ENCODE assay signal across 18 cellular contexts in genomic region chr1:9902060-9902452, GRCh38. TPM values are rescaled to one million over a fixed set of nuclear protein-coding genes. Genes with fewer than 3 reads are reported as not detected.
DNase-seq lines count a peak whose midpoint lies in the region; ATAC-seq and FAIRE-seq lines count a peak whose summit lies in the region.
"Had no signal": no experiment of that assay in that cellular context is flagged by ENCODE, and none has a peak within 500 bp of the region (broad histone marks: within the 10 kb centered on the region; RNA-seq: fewer than 3 reads in every experiment).

No MANE protein-coding gene starts in this region.

- H3K4me1 ChIP-seq in small intestine (ENCODE audit: control insufficient read depth in 2 of 2, insufficient read depth in 1 of 2, low read depth in 1 of 2, low read length in 1 of 2): peaks cover 6 to 9% of the 10 kb centered on the region in 2 donors

- H3K27me3 ChIP-seq in small intestine (ENCODE audit: control insufficient read depth in 2 of 2, insufficient read depth in 2 of 2, low read length in 2 of 2): no peaks in the 10 kb centered on the region

- H3K4me3 ChIP-seq in small intestine (ENCODE audit: low read depth in 1 of 2, low read length in 2 of 2): no peak overlapping the region

- WGBS in small intestine, 3 donors: 79 to 89% (median 82%) methylated on average over 6 of the region's 6 CpGs

- no peak for FAIRE-seq in small intestine (lab: Jason Lieb, UNC)

- in situ Hi-C loops in G401 (cut with HindIII; ENCODE audit: low sequenced_read_pairs): no loop called here

- peak overlapping the region; percentile 27 to 28 for H3K27ac ChIP-seq in small intestine (ENCODE audit: low read depth in 1 of 2, low read length in 1 of 2)

- no peaks in the 10 kb centered on the region for H3K36me3 ChIP-seq in small intestine (ENCODE audit: control insufficient read depth in 2 of 2, insufficient read depth in 2 of 2, low read length in 2 of 2)

- ATAC-seq in left lobe of liver: peak; percentile 38
- no peak for ATAC-seq in GM19351 (IDR thresholded peaks at IDR 0.05; ENCODE audit: unreplicated experiment)
- ATAC-seq: activated T-helper 17 cell treated with anti-CD3 and anti-CD28 coated beads, Interleukin-2, amount 50 U/mL, for 72 hours; stimulated activated naive CD8-positive, alpha-beta T cell treated with anti-CD3 and anti-CD28 coated beads, Interleukin-15, Interleukin-2, amounts not matched to agents 100 U/mL and 50 U/mL, for 24 hours; WTC11 had no signal

- DNase-seq in G401 (ENCODE audit: low spot score): peak; percentile 95
- DNase-seq in cerebellum (ENCODE audit: low spot score): peak; percentile 85
- DNase-seq in left lobe of liver (ENCODE audit: low spot score): no peak
- no peak for DNase-seq in small intestine
- DNase-seq in NCI-H2081 treated with DMSO at 0.1 percent for 48 hours (lab: John Stamatoyannopoulos, UW): no peak
- no peak for DNase-seq in NCI-H748 (lab: John Stamatoyannopoulos, UW; ENCODE audit: unreplicated experiment)
- no peak for DNase-seq in activated CD4-positive, alpha-beta T cell treated with anti-CD3 and anti-CD28 coated beads, Interleukin-2, amount 50 U/mL, for 48 hours
- DNase-seq: activated naive CD8-positive, alpha-beta T cell treated with anti-CD3 and anti-CD28 coated beads, Interleukin-2, amount 50 U/mL, for 24 hours; COR-L47; endodermal cell; NCI-H1417 treated with DMSO at 0.1 percent for 48 hours; NCI-H226; NK-92 treated with Interleukin-12 subunit alpha and Interleukin-12 subunit beta, amount 100 ng/mL, for 24 hours; SHP77; stimulated activated naive CD8-positive, alpha-beta T cell treated with anti-CD3 and anti-CD28 coated beads, Interleukin-15, Interleukin-2, amounts not matched to agents 100 U/mL and 50 U/mL, for 24 hours had no signal

- no peaks in the 10 kb centered on the region for H3K9me3 ChIP-seq in small intestine (ENCODE audit: control insufficient read depth, low read depth)

RNA-seq across cellular contexts. Expression of gene CTNNBIP1, which starts 8.0 kb away (rescaled TPM):
- 346 and 526 TPM in 2 replicates for total RNA-seq in G401 (2014; rRNA removed; shearing (Covaris generic))
- total RNA-seq in cerebellum: 22.4 TPM
- total RNA-seq in left lobe of liver: 24.2 TPM
- polyA plus RNA-seq in small intestine: 10 to 100 TPM; 20.3 to 24.8 (median 24.0) TPM

RNA-seq across cellular contexts. Expression of gene LZIC, which starts 41.1 kb away (rescaled TPM):
- total RNA-seq in G401 (2014; rRNA removed; shearing (Covaris generic)): 33.3 and 45.7 TPM in 2 replicates
- total RNA-seq in cerebellum (44.9 TPM), left lobe of liver (12.7 TPM)
- 10 to 100 TPM; 26.7 to 33.1 (median 30.5) TPM for polyA plus RNA-seq in small intestine

RNA-seq across cellular contexts. Expression of gene NMNAT1, which starts 41.2 kb away (rescaled TPM):
- total RNA-seq in G401 (2014; rRNA removed; shearing (Covaris generic)): 19.0 and 20.2 TPM in 2 replicates
- total RNA-seq in cerebellum (6.5 TPM), left lobe of liver (7.6 TPM)
- 10 to 100 TPM in 2 of 3 donors, 1 to 10 TPM in 1; 6.5 to 12.7 (median 12.1) TPM for polyA plus RNA-seq in small intestine

Comparison
In these comparisons a context has a peak if more than half of its experiments do, and no peak if none do; other contexts are left out.
1. DNase-seq: peak in G401 (single experiment) and cerebellum (single experiment); none in left lobe of liver (single experiment), small intestine (single experiment), NCI-H2081 treated with DMSO at 0.1 percent for 48 hours (single experiment), NCI-H748 (single experiment) and activated CD4-positive, alpha-beta T cell treated with anti-CD3 and anti-CD28 coated beads, Interleukin-2, amount 50 U/mL, for 48 hours (0 of 2).
2. RNA of gene CTNNBIP1, which starts 8.0 kb away (total RNA-seq): 346 to 526 TPM in G401; 24.2 TPM in left lobe of liver (single experiment) and 22.4 TPM in cerebellum (single experiment); every median in the first group is over 10 times any median in the second.